Comparison of ENCODE assay signal across 19 cellular contexts in the genomic region with DNA sequence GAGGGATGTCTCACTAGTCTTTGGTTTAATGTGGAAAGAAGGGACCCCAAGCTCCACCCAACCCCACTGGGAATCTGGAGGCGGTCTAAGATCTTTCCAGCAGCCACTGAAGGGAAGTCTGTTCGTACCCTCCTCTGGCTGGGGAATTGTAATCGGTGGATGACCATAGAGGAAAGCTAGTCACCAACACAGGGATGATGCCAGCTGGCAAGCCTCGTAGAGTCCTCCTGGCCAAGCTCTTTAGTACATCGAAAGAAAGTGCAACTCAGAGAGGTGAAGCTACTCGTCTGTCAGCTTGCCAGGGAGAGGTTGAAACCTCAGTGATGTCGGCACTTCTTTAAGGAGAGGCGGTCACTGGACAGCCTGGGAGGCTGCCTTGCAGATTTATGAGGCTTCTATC. TPM values are rescaled to one million over a fixed set of nuclear protein-coding genes. Genes with fewer than 3 reads are reported as not detected.
DNase-seq lines count a peak whose midpoint lies in the region; ATAC-seq and TF ChIP-seq lines count a peak whose summit lies in the region.
"Had no signal": no experiment of that assay in that cellular context is flagged by ENCODE, and none has a peak within 500 bp of the region (broad histone marks: within the 10 kb centered on the region; RNA-seq: fewer than 3 reads in every experiment).

No MANE protein-coding gene starts in this region.

- H3K4me3 Mint-ChIP-seq in neural progenitor cell = no peak overlapping the region
- H3K4me3 Mint-ChIP-seq: activated CD8-positive, alpha-beta T cell treated with anti-CD3 and anti-CD28 coated beads for 36 hours; CD8-positive, alpha-beta memory T cell; effector memory CD8-positive, alpha-beta T cell; stimulated activated effector memory CD8-positive, alpha-beta T cell treated with anti-CD3 and anti-CD28 coated beads, Interleukin-12 subunit alpha, Interleukin-12 subunit beta, amount 100 ng/mL, for 72 hours had no signal

- CTCF ChIA-PET in IMR-90 (lab: Yijun Ruan, JAX) = no interaction called here

- H4K5ac ChIP-seq in IMR-90 (ENCODE audit: low read depth, low read length) = no peak overlapping the region

- no peaks in the 10 kb centered on the region for H3K4me1 Mint-ChIP-seq in neural progenitor cell
- H3K4me1 Mint-ChIP-seq: stimulated activated effector memory CD8-positive, alpha-beta T cell treated with anti-CD3 and anti-CD28 coated beads, Interleukin-12 subunit alpha, Interleukin-12 subunit beta, amount 100 ng/mL, for 72 hours had no signal

- H3K9ac ChIP-seq in IMR-90 (ENCODE audit: low read depth, low read length) (no peak overlapping the region), fibroblast of lung (ENCODE audit: insufficient read depth, low read length) (no peak overlapping the region), neural progenitor cell (no peak overlapping the region)

- H4K20me1 ChIP-seq in IMR-90 (ENCODE audit: insufficient read depth, low read length) (no peaks in the 10 kb centered on the region), fibroblast of lung (ENCODE audit: control insufficient read depth, extremely low read depth, insufficient read depth, low read length) (no peaks in the 10 kb centered on the region), neural progenitor cell (ENCODE audit: low read depth) (no peaks in the 10 kb centered on the region)

- H3K27me3 ChIP-seq in IMR-90 (ENCODE audit: control insufficient read depth, insufficient read depth, low read length) = no peaks in the 10 kb centered on the region
- H3K27me3 ChIP-seq in fibroblast of lung (ENCODE audit: control insufficient read depth, insufficient read depth, low read length) = no peaks in the 10 kb centered on the region
- H3K27me3 ChIP-seq in neural progenitor cell = no peaks in the 10 kb centered on the region
- no peaks in the 10 kb centered on the region for H3K27me3 ChIP-seq in stomach
- H3K27me3 ChIP-seq: esophagus squamous epithelium, thyroid gland had no signal

- dilution Hi-C loops in IMR-90 (cut with HindIII; ENCODE audit: low sequenced_read_pairs, unreplicated experiment) = no loop called here

- no peak overlapping the region for H3K23ac ChIP-seq in IMR-90 (ENCODE audit: low read depth, low read length)

- no peaks in the 10 kb centered on the region for H3K36me3 ChIP-seq in IMR-90 (ENCODE audit: control insufficient read depth, insufficient read depth, low read length)
- H3K36me3 ChIP-seq in fibroblast of lung (ENCODE audit: control insufficient read depth, insufficient read depth, low read length) = no peaks in the 10 kb centered on the region
- H3K36me3 ChIP-seq in neural progenitor cell = no peaks in the 10 kb centered on the region
- no peaks in the 10 kb centered on the region for H3K36me3 ChIP-seq in stomach
- H3K36me3 ChIP-seq: esophagus squamous epithelium, thyroid gland had no signal

- no peaks in the 10 kb centered on the region for H3K9me1 ChIP-seq in IMR-90 (ENCODE audit: insufficient read depth, low read length)

- H2BK5ac ChIP-seq in IMR-90 (ENCODE audit: low read depth, low read length, poor library complexity, severe bottlenecking) = no peak overlapping the region

- peaks cover 13% of the 10 kb centered on the region for H3K9me3 Mint-ChIP-seq in neural progenitor cell
- H3K9me3 Mint-ChIP-seq: activated CD8-positive, alpha-beta T cell treated with anti-CD3 and anti-CD28 coated beads for 36 hours; effector memory CD8-positive, alpha-beta T cell; stimulated activated effector memory CD8-positive, alpha-beta T cell treated with anti-CD3 and anti-CD28 coated beads, Interleukin-12 subunit alpha, Interleukin-12 subunit beta, amount 100 ng/mL, for 72 hours had no signal

- no peak overlapping the region for H3K56ac ChIP-seq in IMR-90 (ENCODE audit: extremely low read depth, insufficient read depth, low read length)

- no peak for TF ChIP-seq POLR2A in IMR-90 (IDR thresholded peaks at IDR 0.05; ENCODE audit: low read depth, low read length)
- no peak for TF ChIP-seq POLR2A in stomach (IDR thresholded peaks at IDR 0.05)

- no peaks in the 10 kb centered on the region for H3K36me3 Mint-ChIP-seq in neural progenitor cell
- H3K36me3 Mint-ChIP-seq: CD8-positive, alpha-beta memory T cell; stimulated activated effector memory CD8-positive, alpha-beta T cell treated with anti-CD3 and anti-CD28 coated beads, Interleukin-12 subunit alpha, Interleukin-12 subunit beta, amount 100 ng/mL, for 72 hours had no signal

- H3K4me2 ChIP-seq in IMR-90 (ENCODE audit: low read depth, low read length) = no peak overlapping the region
- H3K4me2 ChIP-seq in fibroblast of lung (ENCODE audit: extremely low read depth, insufficient read depth, low read length) = no peak overlapping the region
- H3K4me2 ChIP-seq in neural progenitor cell = peak overlapping the region; percentile 64

- H2AFZ ChIP-seq in IMR-90 (replicated peaks; ENCODE audit: low read length, poor library complexity) (no peak overlapping the region), fibroblast of lung (ENCODE audit: low read length) (no peak overlapping the region), neural progenitor cell (replicated peaks) (no peak overlapping the region)

- in situ Hi-C loops in IMR-90 (cut with MboI; ENCODE audit: low sequenced_read_pairs) = no loop called here

- H3K4ac ChIP-seq in IMR-90 (ENCODE audit: low read depth, low read length) = no peak overlapping the region

- no peak overlapping the region for H2BK120ac ChIP-seq in IMR-90 (ENCODE audit: low read depth, low read length)

- POLR2A ChIA-PET in IMR-90 (lab: Charles Lee; ENCODE audit: unreplicated experiment) = no interaction called here

- no peak overlapping the region for H3K27ac Mint-ChIP-seq in neural progenitor cell
- H3K27ac Mint-ChIP-seq: activated CD8-positive, alpha-beta T cell treated with anti-CD3 and anti-CD28 coated beads for 36 hours; effector memory CD8-positive, alpha-beta T cell; stimulated activated effector memory CD8-positive, alpha-beta T cell treated with anti-CD3 and anti-CD28 coated beads, Interleukin-12 subunit alpha, Interleukin-12 subunit beta, amount 100 ng/mL, for 72 hours had no signal

- no peak overlapping the region for H4K8ac ChIP-seq in IMR-90 (ENCODE audit: low read depth in 2 of 2, low read length in 2 of 2)

- no peak overlapping the region for H3K27ac ChIP-seq in IMR-90 (ENCODE audit: insufficient read depth, low read length)
- no peak overlapping the region for H3K27ac ChIP-seq in fibroblast of lung (ENCODE audit: insufficient read depth, low read length)
- no peak overlapping the region for H3K27ac ChIP-seq in neural progenitor cell
- no peak overlapping the region for H3K27ac ChIP-seq in stomach
- H3K27ac ChIP-seq: esophagus squamous epithelium, SK-N-MC, thyroid gland had no signal

- H2BK20ac ChIP-seq in IMR-90 (ENCODE audit: low read depth, low read length) = no peak overlapping the region

- H3K79me2 ChIP-seq in fibroblast of lung (ENCODE audit: control insufficient read depth, insufficient read depth, low read length) (peaks cover 3% of the 10 kb centered on the region), neural progenitor cell (ENCODE audit: low read depth) (no peaks in the 10 kb centered on the region)

- DNase-seq in AG08396 (ENCODE audit: low spot score) (peak; percentile 16), IMR-90 (peak; percentile 29), fibroblast of lung (ENCODE audit: low read depth in 2 of 2) (peak; percentile 34 to 66), neural progenitor cell (ENCODE audit: low spot score) (no peak), stomach (no peak)
- DNase-seq: activated CD8-positive, alpha-beta T cell treated with anti-CD3 and anti-CD28 coated beads for 36 hours; CD8-positive, alpha-beta memory T cell; DMS79; effector memory CD8-positive, alpha-beta T cell; esophagus squamous epithelium; Karpas-422; NCI-H1092 treated with DMSO at 0.1 percent for 48 hours; NCI-H2081; thyroid gland had no signal

- TF ChIP-seq CTCF in IMR-90 (conservative IDR thresholded peaks at IDR 0.05; ENCODE audit: low read depth, low read length) (no peak), fibroblast of lung (conservative IDR thresholded peaks at IDR 0.05 in 1 of 2, IDR thresholded peaks at IDR 0.05 in 1 of 2; ENCODE audit: low read depth in 1 of 2, low read length in 2 of 2) (no peak), neural progenitor cell (IDR thresholded peaks at IDR 0.05) (no peak), stomach (IDR thresholded peaks at IDR 0.05) (no peak)

- H3K4me3 ChIP-seq in IMR-90 (ENCODE audit: insufficient read depth, low read depth, low read length) (no peak overlapping the region), fibroblast of lung (replicated peaks in 1 of 4; ENCODE audit: control extremely low read depth in 1 of 4, insufficient read depth in 1 of 4, low read depth in 3 of 4, low read length in 4 of 4) (no peak overlapping the region), neural progenitor cell (no peak overlapping the region), stomach (no peak overlapping the region)
- H3K4me3 ChIP-seq: esophagus squamous epithelium, SK-N-MC, thyroid gland had no signal

- H3K27me3 Mint-ChIP-seq in neural progenitor cell (ENCODE audit: insufficient read depth, low read depth) = no peaks in the 10 kb centered on the region
- H3K27me3 Mint-ChIP-seq: activated CD8-positive, alpha-beta T cell treated with anti-CD3 and anti-CD28 coated beads for 36 hours; effector memory CD8-positive, alpha-beta T cell had no signal

- H3K4me1 ChIP-seq in IMR-90 (ENCODE audit: control insufficient read depth, insufficient read depth, low read length) (no peaks in the 10 kb centered on the region), fibroblast of lung (ENCODE audit: control insufficient read depth, extremely low read depth, insufficient read depth, low read length) (no peaks in the 10 kb centered on the region), neural progenitor cell (no peaks in the 10 kb centered on the region), stomach (no peaks in the 10 kb centered on the region)
- H3K4me1 ChIP-seq: esophagus squamous epithelium, thyroid gland had no signal

- H3K14ac ChIP-seq in IMR-90 (replicated peaks; ENCODE audit: low read depth, low read length) = no peak overlapping the region

- peaks cover 0 to 17% of the 10 kb centered on the region in 2 experiments; a peak in 2 of 4 replicates for H3K79me1 ChIP-seq in IMR-90 (ENCODE audit: low read depth in 1 of 2, low read length in 2 of 2)

- H2BK15ac ChIP-seq in IMR-90 (ENCODE audit: low read depth, low read length) = no peak overlapping the region

- TF ChIP-seq RAD21 in IMR-90 (IDR thresholded peaks at IDR 0.05; ENCODE audit: low read length) = no peak

- ATAC-seq in IMR-90 (ENCODE audit: low read depth) = no peak
- ATAC-seq in activated CD4-positive, CD25-positive, alpha-beta regulatory T cell treated with anti-CD3 and anti-CD28 coated beads, Interleukin-2, amount 50 U/mL, for 24 hours = no peak
- no peak for ATAC-seq in HG02885 (IDR thresholded peaks at IDR 0.05; ENCODE audit: poor library complexity, unreplicated experiment)
- no peak for ATAC-seq in HG03520 (IDR thresholded peaks at IDR 0.05; ENCODE audit: unreplicated experiment)
- ATAC-seq: activated CD8-positive, alpha-beta T cell treated with anti-CD3 and anti-CD28 coated beads for 36 hours; effector memory CD8-positive, alpha-beta T cell; stimulated activated effector memory CD8-positive, alpha-beta T cell treated with anti-CD3 and anti-CD28 coated beads, Interleukin-12 subunit alpha, Interleukin-12 subunit beta, amount 100 ng/mL, for 72 hours had no signal

- no peak overlapping the region for H2AK9ac ChIP-seq in IMR-90 (replicated peaks; ENCODE audit: low read depth, low read length, poor library complexity)

- intact Hi-C loops in IMR-90 (cut with micrococcal nuclease) (no loop called here), stomach (cut with DNase I; ENCODE audit: low total_unique reads) (no loop called here)

- WGBS in IMR-90 (ENCODE audit: extremely low coverage in 2 of 2, insufficient read length in 1 of 2), 2 experiments = 40% methylated on average over 4 of the region's 8 CpGs; no CpG with 5 or more reads in 1 of the 2 experiments
- WGBS in stomach, 5 donors = 57 to 73% (median 67%) methylated on average over 7 to 8 of the region's 8 CpGs

- H3K18ac ChIP-seq in IMR-90 (ENCODE audit: low read depth, low read length) = no peak overlapping the region

- H3F3A ChIP-seq in neural progenitor cell (ENCODE audit: low read depth) = no peaks in the 10 kb centered on the region

- no peak overlapping the region for H4K91ac ChIP-seq in IMR-90 (ENCODE audit: insufficient read depth, low read depth, low read length)

- no peak for TF ChIP-seq EP300 in stomach (IDR thresholded peaks at IDR 0.05)

- H3K9me3 ChIP-seq in IMR-90 (ENCODE audit: control insufficient read depth, insufficient read depth, low read length) (no peaks in the 10 kb centered on the region), fibroblast of lung (ENCODE audit: control insufficient read depth, insufficient read depth, low read depth, low read length) (no peaks in the 10 kb centered on the region), neural progenitor cell (ENCODE audit: low read depth) (no peaks in the 10 kb centered on the region), stomach (no peaks in the 10 kb centered on the region)
- H3K9me3 ChIP-seq: esophagus squamous epithelium, thyroid gland had no signal

- no peak overlapping the region for H2AK5ac ChIP-seq in IMR-90 (ENCODE audit: low read depth, low read length)

- no TSS peak for BruUV-seq in IMR-90 (replicated peaks; lab: Mats Ljungman, UMichigan)

RNA-seq across cellular contexts. Expression of gene MAMLD1, which starts 58.7 kb away (rescaled TPM):
- total RNA-seq in IMR-90 (2012; rRNA removed) = 1.4 TPM in 2 replicates
- polyA plus RNA-seq in IMR-90 (2012; rRNA removed) = 10.6 and 11.0 TPM in 2 replicates
- 4.8 and 7.3 TPM in 2 replicates for polyA plus RNA-seq in IMR-90 (2012; cell fraction: cytosol; rRNA removed)
- 34.4 and 43.8 TPM in 2 replicates for polyA plus RNA-seq in IMR-90 (2012; cell fraction: nucleus; rRNA removed; ENCODE audit: low replicate concordance)
- 0.77 and 3.6 TPM in 2 replicates for total RNA-seq in fibroblast of lung
- polyA plus RNA-seq in fibroblast of lung = 10.1 and 15.5 TPM in 2 replicates
- 18.1 and 33.2 TPM in 2 replicates for polyA plus RNA-seq in fibroblast of lung (2012)
- polyA minus RNA-seq in fibroblast of lung (ENCODE audit: low replicate concordance) = 24.2 and 50.4 TPM in 2 replicates
- 0.25 TPM in 1 of 2 replicates, not detected in the other for total RNA-seq in neural progenitor cell (ENCODE audit: low replicate concordance)
- 1 to 10 TPM in 3 of 5 donors, under 1 TPM in 1, not detected in 1; 0.73 to 6.4 (median 1.5) TPM for total RNA-seq in stomach
- polyA plus RNA-seq in stomach = 1 to 10 TPM; 1.1 to 1.8 (median 1.7) TPM

Comparison
In these comparisons a context has a peak if more than half of its experiments do, and no peak if none do; other contexts are left out.
1. DNase-seq: peak in AG08396 (single experiment), IMR-90 (single experiment) and fibroblast of lung (2 of 2); none in neural progenitor cell (single experiment) and stomach (single experiment).